In the genomic region with DNA sequence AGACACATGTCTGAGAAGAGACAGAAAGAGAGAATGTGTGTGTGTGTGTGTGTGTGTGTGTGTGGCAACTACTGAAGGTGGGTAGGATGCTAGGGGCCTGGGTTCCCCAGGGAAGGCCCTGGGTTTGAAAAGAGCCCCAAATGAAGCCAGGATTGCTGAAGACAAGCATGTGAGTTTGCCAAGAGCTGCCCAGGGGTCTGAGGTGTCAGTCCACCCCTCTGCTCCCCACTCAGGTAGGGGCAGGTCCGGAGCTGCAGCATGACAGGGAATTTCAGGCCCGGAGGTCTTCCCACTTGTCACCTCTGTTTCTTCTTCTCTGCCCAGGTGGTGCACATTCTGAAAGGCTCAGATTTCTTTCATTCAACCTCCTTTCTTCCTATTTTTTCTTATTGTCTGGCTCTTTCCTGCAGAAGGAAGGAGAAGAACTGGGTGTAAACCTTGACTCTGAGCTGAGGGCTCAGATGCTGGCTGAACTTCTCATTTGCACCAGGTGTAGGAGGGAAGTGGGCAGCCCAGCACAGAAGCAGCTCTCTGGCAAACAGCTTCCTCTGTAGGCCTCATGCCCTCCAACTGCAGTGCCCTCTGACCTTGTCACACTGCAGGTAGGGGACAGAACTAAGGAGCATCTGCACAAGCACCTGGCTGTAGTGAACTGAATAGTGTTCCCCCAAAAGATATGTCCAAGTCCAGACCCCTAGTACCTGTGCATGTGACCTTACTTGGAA, we compare ENCODE assay signal across 22 cellular contexts.
DNase-seq lines count a peak whose midpoint lies in the region; ATAC-seq, FAIRE-seq and TF ChIP-seq lines count a peak whose summit lies in the region.
"Had no signal": no experiment of that assay in that cellular context is flagged by ENCODE, and none has a peak within 500 bp of the region (broad histone marks: within the 10 kb centered on the region; RNA-seq: fewer than 3 reads in every experiment).

No MANE protein-coding gene starts in this region.

- H3K79me2 ChIP-seq in osteoblast (ENCODE audit: insufficient read depth, low read length): no peaks in the 10 kb centered on the region

- H3K36me3 ChIP-seq in CD8-positive, alpha-beta T cell (ENCODE audit: insufficient read depth, low read length): no peaks in the 10 kb centered on the region
- H3K36me3 ChIP-seq in osteoblast (ENCODE audit: insufficient read depth, low read length) (no peaks in the 10 kb centered on the region), heart left ventricle (no peaks in the 10 kb centered on the region)
- H3K36me3 ChIP-seq: esophagus muscularis mucosa, gastroesophageal sphincter, vagina had no signal

- H3K27me3 Mint-ChIP-seq in activated CD8-positive, alpha-beta T cell treated with anti-CD3 and anti-CD28 coated beads, Interleukin-2, amount 10 ng/mL, durations not matched to agents 7 days and 5 days (ENCODE audit: low read depth): peaks cover 3% of the 10 kb centered on the region
- no peaks in the 10 kb centered on the region for H3K27me3 Mint-ChIP-seq in activated CD8-positive, alpha-beta T cell treated with anti-CD3 and anti-CD28 coated beads for 36 hours
- H3K27me3 Mint-ChIP-seq in CD8-positive, alpha-beta T cell (ENCODE audit: low read depth): no peaks in the 10 kb centered on the region
- H3K27me3 Mint-ChIP-seq in T-cell: peaks cover 0 to under 1% of the 10 kb centered on the region in 2 donors

- H3K9me3 ChIP-seq in CD8-positive, alpha-beta T cell (ENCODE audit: low read length): no peaks in the 10 kb centered on the region
- H3K9me3 ChIP-seq in osteoblast (ENCODE audit: low read depth, low read length): no peaks in the 10 kb centered on the region
- no peaks in the 10 kb centered on the region for H3K9me3 ChIP-seq in heart left ventricle
- H3K9me3 ChIP-seq: A549, esophagus muscularis mucosa, vagina had no signal

- no peaks in the 10 kb centered on the region for H3K9me3 Mint-ChIP-seq in activated CD8-positive, alpha-beta T cell treated with anti-CD3 and anti-CD28 coated beads, Interleukin-2, amount 10 ng/mL, durations not matched to agents 7 days and 5 days (ENCODE audit: insufficient read depth)
- H3K9me3 Mint-ChIP-seq in activated CD8-positive, alpha-beta T cell treated with anti-CD3 and anti-CD28 coated beads for 36 hours: no peaks in the 10 kb centered on the region
- no peaks in the 10 kb centered on the region for H3K9me3 Mint-ChIP-seq in CD8-positive, alpha-beta T cell
- no peaks in the 10 kb centered on the region for H3K9me3 Mint-ChIP-seq in T-cell
- H3K9me3 Mint-ChIP-seq: nephron progenitor cell had no signal

- no peak overlapping the region for H3K4me3 ChIP-seq in CD8-positive, alpha-beta T cell (ENCODE audit: low read depth, low read length)
- no peak overlapping the region for H3K4me3 ChIP-seq in osteoblast (ENCODE audit: insufficient read depth, low read length)
- no peak overlapping the region for H3K4me3 ChIP-seq in heart left ventricle
- H3K4me3 ChIP-seq: A549, esophagus muscularis mucosa, gastroesophageal sphincter, vagina had no signal

- H3K4me1 ChIP-seq in CD8-positive, alpha-beta T cell (ENCODE audit: insufficient read depth, low read length): peaks cover 65% of the 10 kb centered on the region
- H3K4me1 ChIP-seq in osteoblast (ENCODE audit: insufficient read depth, low read length) (peaks cover 7% of the 10 kb centered on the region), heart left ventricle (peaks cover 0 to 38% (median 4%) of the 10 kb centered on the region in 12 donors)
- H3K4me1 ChIP-seq: A549, esophagus muscularis mucosa, gastroesophageal sphincter had no signal

- H3K4me3 Mint-ChIP-seq in activated CD8-positive, alpha-beta T cell treated with anti-CD3 and anti-CD28 coated beads, Interleukin-2, amount 10 ng/mL, durations not matched to agents 7 days and 5 days: no peak overlapping the region
- no peak overlapping the region for H3K4me3 Mint-ChIP-seq in activated CD8-positive, alpha-beta T cell treated with anti-CD3 and anti-CD28 coated beads for 36 hours
- H3K4me3 Mint-ChIP-seq in CD8-positive, alpha-beta T cell: peak overlapping the region; percentile 61
- peak overlapping the region; percentile 44 to 72 (median 50) for H3K4me3 Mint-ChIP-seq in T-cell
- H3K4me3 Mint-ChIP-seq: nephron progenitor cell had no signal

- intact Hi-C loops in activated CD8-positive, alpha-beta T cell treated with anti-CD3 and anti-CD28 coated beads for 36 hours (cut with micrococcal nuclease): loop anchor here (2.0 kb wide), 1 partner anchor 14 kb away; no protein-coding TSS in a partner anchor
- intact Hi-C loops in CD8-positive, alpha-beta T cell (cut with DNase I, micrococcal nuclease): loop anchor here in 1 of 2 experiments (5.0 kb wide), 1 partner anchor 54 kb away; no protein-coding TSS in a partner anchor
- intact Hi-C loops in heart left ventricle (cut with DNase I): no loop called here

- peak overlapping the region; percentile 62 for H3K27ac Mint-ChIP-seq in activated CD8-positive, alpha-beta T cell treated with anti-CD3 and anti-CD28 coated beads, Interleukin-2, amount 10 ng/mL, durations not matched to agents 7 days and 5 days
- H3K27ac Mint-ChIP-seq in activated CD8-positive, alpha-beta T cell treated with anti-CD3 and anti-CD28 coated beads for 36 hours: no peak overlapping the region
- H3K27ac Mint-ChIP-seq in CD8-positive, alpha-beta T cell: peak overlapping the region; percentile 91
- peak overlapping the region; percentile 23 to 81 for H3K27ac Mint-ChIP-seq in T-cell
- H3K27ac Mint-ChIP-seq: nephron progenitor cell had no signal

- no peak for TF ChIP-seq CTCF in activated CD8-positive, alpha-beta T cell treated with anti-CD3 and anti-CD28 coated beads for 36 hours (IDR thresholded peaks at IDR 0.05)
- no peak for TF ChIP-seq CTCF in CD8-positive, alpha-beta T cell (IDR thresholded peaks at IDR 0.05)
- TF ChIP-seq CTCF in osteoblast (IDR thresholded peaks at IDR 0.05; ENCODE audit: extremely low read depth, low read depth, low read length): no peak
- no peak for TF ChIP-seq CTCF in heart left ventricle (IDR thresholded peaks at IDR 0.05)

- FAIRE-seq in GM12892 (lab: Jason Lieb, UNC): no peak
- FAIRE-seq: A549 had no signal

- no peaks in the 10 kb centered on the region for H3K27me3 ChIP-seq in CD8-positive, alpha-beta T cell (ENCODE audit: insufficient read depth, low read length)
- H3K27me3 ChIP-seq in osteoblast (ENCODE audit: insufficient read depth, low read length) (peaks cover 10% of the 10 kb centered on the region), heart left ventricle (peaks cover 0 to 6% (median 0%) of the 10 kb centered on the region in 9 donors)
- H3K27me3 ChIP-seq: vagina had no signal

- no peaks in the 10 kb centered on the region for H3K36me3 Mint-ChIP-seq in activated CD8-positive, alpha-beta T cell treated with anti-CD3 and anti-CD28 coated beads, Interleukin-2, amount 10 ng/mL, durations not matched to agents 7 days and 5 days (ENCODE audit: low read depth)
- no peaks in the 10 kb centered on the region for H3K36me3 Mint-ChIP-seq in activated CD8-positive, alpha-beta T cell treated with anti-CD3 and anti-CD28 coated beads for 36 hours (ENCODE audit: low read depth)
- H3K36me3 Mint-ChIP-seq in CD8-positive, alpha-beta T cell: no peaks in the 10 kb centered on the region
- no peaks in the 10 kb centered on the region for H3K36me3 Mint-ChIP-seq in T-cell

- ATAC-seq in activated CD8-positive, alpha-beta T cell treated with anti-CD3 and anti-CD28 coated beads, Interleukin-2, amount 10 ng/mL, durations not matched to agents 7 days and 5 days: no peak
- no peak for ATAC-seq in activated CD8-positive, alpha-beta T cell treated with anti-CD3 and anti-CD28 coated beads for 36 hours
- ATAC-seq in CD8-positive, alpha-beta T cell: no peak
- peak in 1 of 4 experiments; percentile 22 for ATAC-seq in T-cell (replicated peaks in 1 of 4)
- ATAC-seq in heart left ventricle: no peak
- ATAC-seq: A549, gastroesophageal sphincter, HCT116 had no signal

- CTCF ChIA-PET in activated CD8-positive, alpha-beta T cell treated with anti-CD3 and anti-CD28 coated beads, Interleukin-2, amount 10 ng/mL, durations not matched to agents 7 days and 5 days (lab: Charles Lee): interaction anchor here (0.9 to 2.0 kb wide), 6 partner anchors 24 to 99 kb away, joined by 3 to 7 read pairs (median 3); no protein-coding TSS in a partner anchor
- CTCF ChIA-PET in activated CD8-positive, alpha-beta T cell treated with anti-CD3 and anti-CD28 coated beads for 36 hours (lab: Charles Lee): interaction anchor here (1.0 to 3.5 kb wide), 3 partner anchors 25 to 99 kb away, joined by 3 to 25 read pairs (median 16); no protein-coding TSS in a partner anchor
- CTCF ChIA-PET in CD8-positive, alpha-beta T cell (lab: Charles Lee): interaction anchor here (0.7 to 2.4 kb wide), 7 partner anchors 9 to 981 kb away, joined by 3 to 11 read pairs (median 5); no protein-coding TSS in a partner anchor
- CTCF ChIA-PET in T-cell (lab: Charles Lee): interaction anchor here (0.5 to 1.1 kb wide), 3 partner anchors 19 to 68 kb away, joined by 3 to 6 read pairs (median 3); no protein-coding TSS in a partner anchor

- H2AFZ ChIP-seq in osteoblast (ENCODE audit: low read length): no peak overlapping the region

- H3K27ac ChIP-seq in CD8-positive, alpha-beta T cell (ENCODE audit: low read depth, low read length): no peak overlapping the region
- no peak overlapping the region for H3K27ac ChIP-seq in osteoblast (ENCODE audit: low read depth, low read length)
- H3K27ac ChIP-seq in heart left ventricle: no peak overlapping the region
- H3K27ac ChIP-seq: A549, C4-2B, esophagus muscularis mucosa, gastroesophageal sphincter, vagina had no signal

- WGBS in heart left ventricle, 4 donors: 91 to 94% (median 92%) methylated on average over 2 of the region's 2 CpGs

- TF ChIP-seq POLR2A in GM12892 (IDR thresholded peaks at IDR 0.05; ENCODE audit: low read depth, low read length): no peak
- TF ChIP-seq POLR2A in heart left ventricle (IDR thresholded peaks at IDR 0.05): no peak

- peaks cover 69% of the 10 kb centered on the region for H3K4me1 Mint-ChIP-seq in activated CD8-positive, alpha-beta T cell treated with anti-CD3 and anti-CD28 coated beads, Interleukin-2, amount 10 ng/mL, durations not matched to agents 7 days and 5 days (ENCODE audit: low read depth)
- H3K4me1 Mint-ChIP-seq in activated CD8-positive, alpha-beta T cell treated with anti-CD3 and anti-CD28 coated beads for 36 hours (ENCODE audit: low read depth): peaks cover 59% of the 10 kb centered on the region
- peaks cover 69% of the 10 kb centered on the region for H3K4me1 Mint-ChIP-seq in CD8-positive, alpha-beta T cell (ENCODE audit: low read depth)
- H3K4me1 Mint-ChIP-seq in T-cell: peaks cover 62 to 73% (median 69%) of the 10 kb centered on the region in 3 donors

- POLR2A ChIA-PET in activated CD8-positive, alpha-beta T cell treated with anti-CD3 and anti-CD28 coated beads, Interleukin-2, amount 10 ng/mL, durations not matched to agents 7 days and 5 days (lab: Charles Lee): no interaction called here
- POLR2A ChIA-PET in activated CD8-positive, alpha-beta T cell treated with anti-CD3 and anti-CD28 coated beads for 36 hours (lab: Charles Lee): interaction anchor here (0.5 to 1.4 kb wide), 2 partner anchors 11 to 14 kb away, joined by 3 to 6 read pairs; no protein-coding TSS in a partner anchor
- POLR2A ChIA-PET in CD8-positive, alpha-beta T cell (lab: Charles Lee): interaction anchor here (0.8 to 2.6 kb wide), 3 partner anchors 12 to 162 kb away, joined by 4 to 9 read pairs (median 4); no protein-coding TSS in a partner anchor
- POLR2A ChIA-PET in T-cell (lab: Charles Lee): interaction anchor here in 1 of 2 donors (0.7 kb wide), 2 partner anchors 25 to 69 kb away, joined by 4 to 5 read pairs; no protein-coding TSS in a partner anchor

- H3K4me2 ChIP-seq in osteoblast (ENCODE audit: insufficient read depth, low read length): no peak overlapping the region
- H3K4me2 ChIP-seq: A549 had no signal

- H4K20me1 ChIP-seq in osteoblast (ENCODE audit: insufficient read depth, low read length): no peaks in the 10 kb centered on the region

- DNase-seq in activated CD8-positive, alpha-beta T cell treated with anti-CD3 and anti-CD28 coated beads, Interleukin-2, amount 10 ng/mL, durations not matched to agents 7 days and 5 days: no peak
- DNase-seq in activated CD8-positive, alpha-beta T cell treated with anti-CD3 and anti-CD28 coated beads for 36 hours: no peak
- no peak for DNase-seq in CD8-positive, alpha-beta T cell
- DNase-seq in T-cell (peak in 1 of 34 experiments; percentile 23), osteoblast (ENCODE audit: insufficient read length, low spot score, missing footprints) (peak; percentile 39), GM12892 (ENCODE audit: insufficient read length) (no peak), heart left ventricle (no peak), NCI-H774 (lab: John Stamatoyannopoulos, UW) (no peak)
- DNase-seq: DMS79; IMR-90; mesenchymal stem cell; NCI-H1930; NCI-H446 treated with DMSO at 0.1 percent for 48 hours; nephron progenitor cell; stimulated activated CD4-positive, alpha-beta T cell treated with anti-CD3 and anti-CD28 coated beads, Interleukin-4, amount 100 ng/mL, for 4 hours; SW 1271 had no signal

Comparison
In these comparisons a context has a peak if more than half of its experiments do, and no peak if none do; other contexts are left out.
1. H3K4me3 Mint-ChIP-seq: peak in CD8-positive, alpha-beta T cell (single experiment) and T-cell (3 of 3); none in activated CD8-positive, alpha-beta T cell treated with anti-CD3 and anti-CD28 coated beads, Interleukin-2, amount 10 ng/mL, durations not matched to agents 7 days and 5 days (single experiment) and activated CD8-positive, alpha-beta T cell treated with anti-CD3 and anti-CD28 coated beads for 36 hours (single experiment).